23 cellular contexts compared by ENCODE assay signal in the genomic region with DNA sequence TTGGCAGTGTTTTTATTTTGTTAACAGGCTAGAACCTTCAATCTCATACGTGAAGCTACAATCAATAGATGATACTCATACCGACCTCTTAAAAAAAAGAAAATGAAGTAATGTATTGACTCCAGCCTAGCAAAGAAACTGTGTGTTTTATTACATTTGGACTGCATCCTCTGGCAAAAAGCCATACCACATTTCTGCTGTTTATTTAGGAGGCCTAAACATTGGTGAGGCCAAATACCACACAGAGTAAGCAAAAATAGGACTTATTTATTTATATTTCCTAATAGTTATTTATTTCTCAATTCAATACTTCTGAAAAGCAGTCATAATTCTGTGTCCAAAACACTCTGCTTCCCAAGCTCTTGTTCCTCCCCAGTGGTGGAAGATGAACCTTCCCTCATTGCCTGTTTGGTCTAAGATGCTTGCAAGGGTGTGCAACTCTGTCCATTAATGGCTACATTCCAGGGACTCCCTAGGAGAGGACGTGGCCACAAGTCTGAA.
DNase-seq lines count a peak whose midpoint lies in the region; ATAC-seq, FAIRE-seq and TF ChIP-seq lines count a peak whose summit lies in the region.
"Had no signal": no experiment of that assay in that cellular context is flagged by ENCODE, and none has a peak within 500 bp of the region (broad histone marks: within the 10 kb centered on the region; RNA-seq: fewer than 3 reads in every experiment).

No MANE protein-coding gene starts in this region.

- H3K9me3 ChIP-seq in PC-3 (ENCODE audit: low read length) (no peaks in the 10 kb centered on the region), mesenchymal stem cell (ENCODE audit: control insufficient read depth, low read length) (no peaks in the 10 kb centered on the region), thyroid gland (no peaks in the 10 kb centered on the region)
- H3K9me3 ChIP-seq: esophagus squamous epithelium, stomach had no signal

- intact Hi-C loops in PC-3 (cut with micrococcal nuclease), result no loop called here
- intact Hi-C loops in posterior cingulate gyrus (cut with DNase I), result no loop called here
- intact Hi-C loops in left cardiac atrium (cut with DNase I), result no loop called here
- intact Hi-C loops in thyroid gland (cut with DNase I), result no loop called here

- WGBS in mesenchymal stem cell, result 20% methylated on average over 1 of the region's 3 CpGs
- 69% methylated on average over 3 of the region's 3 CpGs for WGBS in thyroid gland, 2 donors

- FAIRE-seq in endometrium (lab: Jason Lieb, UNC), result peak; percentile 80

- no peaks in the 10 kb centered on the region for H3F3A ChIP-seq in PC-3 (ENCODE audit: low read length, unreplicated experiment)

- no peaks in the 10 kb centered on the region for H4K20me1 ChIP-seq in PC-3 (ENCODE audit: low read length)

- no peak overlapping the region for H2BK120ac ChIP-seq in mesenchymal stem cell (ENCODE audit: low read depth, low read length)

- H2BK5ac ChIP-seq in mesenchymal stem cell (ENCODE audit: low read depth, low read length, poor library complexity, severe bottlenecking), result no peak overlapping the region

- H3K9me2 ChIP-seq in PC-3 (replicated peaks; ENCODE audit: low read length), result no peaks in the 10 kb centered on the region

- H3K79me2 ChIP-seq in PC-3 (ENCODE audit: low read length), result no peaks in the 10 kb centered on the region

- H3K36me3 ChIP-seq in PC-3 (ENCODE audit: low read depth, low read length), result no peaks in the 10 kb centered on the region
- H3K36me3 ChIP-seq in mesenchymal stem cell (ENCODE audit: control insufficient read depth in 1 of 2, insufficient read depth in 2 of 2, low read depth in 1 of 2, low read length in 2 of 2), result no peaks in the 10 kb centered on the region
- H3K36me3 ChIP-seq in thyroid gland, result no peaks in the 10 kb centered on the region
- H3K36me3 ChIP-seq: esophagus squamous epithelium, stomach had no signal

- 0 out of 2 replicates have a peak, but pooled peaks cover 5% of the 10 kb centered on the region for H3K4me1 ChIP-seq in PC-3 (ENCODE audit: insufficient read depth, low read length)
- H3K4me1 ChIP-seq in mesenchymal stem cell (ENCODE audit: control insufficient read depth, insufficient read depth, low read depth, low read length), result no peaks in the 10 kb centered on the region
- H3K4me1 ChIP-seq in thyroid gland, result no peaks in the 10 kb centered on the region
- H3K4me1 ChIP-seq: stomach had no signal

- H3K9ac ChIP-seq in PC-3 (ENCODE audit: low read length) (no peak overlapping the region), mesenchymal stem cell (ENCODE audit: low read length) (no peak overlapping the region)

- ATAC-seq in PC-3 (no peak), left cardiac atrium (no peak)
- ATAC-seq: CD8-positive, alpha-beta T cell; right cardiac atrium had no signal

- no peak overlapping the region for H3K27ac ChIP-seq in PC-3 (ENCODE audit: low read length)
- no peak overlapping the region for H3K27ac ChIP-seq in mesenchymal stem cell (ENCODE audit: low read length, poor library complexity, severe bottlenecking)
- no peak overlapping the region for H3K27ac ChIP-seq in thyroid gland
- H3K27ac ChIP-seq: dorsolateral prefrontal cortex, stomach had no signal

- no peak for TF ChIP-seq POLR2A in thyroid gland (IDR thresholded peaks at IDR 0.05)

- no TSS peak for BruUV-seq in PC-3 (replicated peaks; lab: Mats Ljungman, UMichigan)

- no peak overlapping the region for H4K8ac ChIP-seq in mesenchymal stem cell (ENCODE audit: low read length)

- H3K18ac ChIP-seq in mesenchymal stem cell (ENCODE audit: low read depth in 1 of 2, low read length in 2 of 2), result no peak overlapping the region

- no peak overlapping the region for H2BK15ac ChIP-seq in mesenchymal stem cell (ENCODE audit: low read depth, poor library complexity, severe bottlenecking)

- DNase-seq in AG10803 (ENCODE audit: low read depth), result peak; percentile 83
- DNase-seq in PC-3, result peak; percentile 44
- DNase-seq in mesenchymal stem cell, result peak; percentile 86
- DNase-seq in posterior cingulate gyrus, result no peak
- no peak for DNase-seq in stimulated activated CD4-positive, alpha-beta T cell treated with anti-CD3 and anti-CD28 coated beads, Interleukin-12 subunit alpha, Interleukin-12 subunit beta, amount 100 ng/mL, for 4 hours
- DNase-seq in left cardiac atrium, result no peak
- no peak for DNase-seq in thyroid gland
- DNase-seq: activated CD4-positive, CD25-positive, alpha-beta regulatory T cell treated with anti-CD3 and anti-CD28 coated beads, Interleukin-2, amount 50 U/mL, for 72 hours; activated effector memory CD4-positive, alpha-beta T cell treated with anti-CD3 and anti-CD28 coated beads, Interleukin-2, amount 50 U/mL, for 16 hours; aorta; CD8-positive, alpha-beta T cell; DMS79; dorsolateral prefrontal cortex; esophagus squamous epithelium; MM.1S; NCI-H187 treated with DMSO at 0.1 percent for 48 hours; NCI-H510A treated with DMSO at 0.1 percent for 48 hours; right cardiac atrium; SIG-M5; stimulated activated CD4-positive, alpha-beta T cell treated with anti-CD3 and anti-CD28 coated beads, Interleukin-1b, Interleukin-23, amount 100 ng/mL, for 48 hours; stomach; T-helper 9 cell had no signal

- H3K4ac ChIP-seq in mesenchymal stem cell (ENCODE audit: low read depth in 1 of 2, low read length in 2 of 2), result no peak overlapping the region

- no peak overlapping the region for H2AK5ac ChIP-seq in mesenchymal stem cell (ENCODE audit: low read length, severe bottlenecking)

- CTCF ChIA-PET in PC-3 (lab: Charles Lee), result interaction anchor here (0.6 kb wide), 1 partner anchor 161 kb away, joined by 3 read pairs; no protein-coding TSS in a partner anchor

- peak; percentile 40; the same call in 1 of the 2 replicates for TF ChIP-seq CTCF in AG10803 (conservative IDR thresholded peaks at IDR 0.05; ENCODE audit: low read length)
- TF ChIP-seq CTCF in PC-3 (conservative IDR thresholded peaks at IDR 0.05; ENCODE audit: low read depth, low read length), result no peak
- TF ChIP-seq CTCF in thyroid gland (IDR thresholded peaks at IDR 0.05), result no peak

- no peak overlapping the region for H2AFZ ChIP-seq in PC-3 (ENCODE audit: low read length)
- no peak overlapping the region for H2AFZ ChIP-seq in mesenchymal stem cell (ENCODE audit: low read depth, low read length)

- POLR2A ChIA-PET in PC-3 (lab: Charles Lee; ENCODE audit: unreplicated experiment), result interaction anchor here (0.7 kb wide), 1 partner anchor 746 kb away, joined by 9 read pairs; no protein-coding TSS in a partner anchor

- no peak overlapping the region for H3K14ac ChIP-seq in mesenchymal stem cell (ENCODE audit: low read length in 2 of 2)

- no peak overlapping the region for H3K4me2 ChIP-seq in PC-3 (ENCODE audit: low read length)
- H3K4me2 ChIP-seq in mesenchymal stem cell (ENCODE audit: low read length, poor library complexity, severe bottlenecking), result no peak overlapping the region

- H2BK12ac ChIP-seq in mesenchymal stem cell (ENCODE audit: low read length in 2 of 2), result no peak overlapping the region

- H3K79me1 ChIP-seq in mesenchymal stem cell (replicated peaks; ENCODE audit: low read length, poor library complexity, severe bottlenecking), result no peaks in the 10 kb centered on the region

- no peak overlapping the region for H4K91ac ChIP-seq in mesenchymal stem cell (ENCODE audit: low read length)

- no peaks in the 10 kb centered on the region for H3K27me3 ChIP-seq in PC-3 (ENCODE audit: low read length)
- no peaks in the 10 kb centered on the region for H3K27me3 ChIP-seq in mesenchymal stem cell (ENCODE audit: control insufficient read depth in 1 of 2, insufficient read depth in 1 of 2, low read length in 2 of 2)
- no peaks in the 10 kb centered on the region for H3K27me3 ChIP-seq in thyroid gland
- H3K27me3 ChIP-seq: dorsolateral prefrontal cortex, esophagus squamous epithelium, stomach had no signal

- H3K4me3 ChIP-seq in AG10803 (ENCODE audit: low read length) (no peak overlapping the region), PC-3 (ENCODE audit: low read length) (no peak overlapping the region), mesenchymal stem cell (ENCODE audit: insufficient read depth in 1 of 2, low read depth in 1 of 2, low read length in 2 of 2) (no peak overlapping the region), thyroid gland (replicated peaks in 1 of 3) (no peak overlapping the region)
- H3K4me3 ChIP-seq: dorsolateral prefrontal cortex, esophagus squamous epithelium, stomach had no signal

- no peak overlapping the region for H3K23ac ChIP-seq in mesenchymal stem cell (ENCODE audit: low read length in 2 of 2)

Comparison
In these comparisons a context has a peak if more than half of its experiments do, and no peak if none do; other contexts are left out.
1. DNase-seq: peak in AG10803 (single experiment), PC-3 (single experiment) and mesenchymal stem cell (single experiment); none in posterior cingulate gyrus (0 of 10), stimulated activated CD4-positive, alpha-beta T cell treated with anti-CD3 and anti-CD28 coated beads, Interleukin-12 subunit alpha, Interleukin-12 subunit beta, amount 100 ng/mL, for 4 hours (single experiment), left cardiac atrium (single experiment) and thyroid gland (0 of 2).